In genomic region chr11:89355649-89356048, GRCh38 we compare ENCODE assay signal across 31 cellular contexts.
"Had no signal": no experiment of that assay in that cellular context is flagged by ENCODE, and none has a peak within 500 bp of the region (broad histone marks: within the 10 kb centered on the region; RNA-seq: fewer than 3 reads in every experiment).

No MANE protein-coding gene starts in this region.

- H3K27me3 ChIP-seq: MG63, Peyer's patch, SJSA1 had no signal

- DNase-seq: activated CD4-positive, alpha-beta T cell treated with anti-CD3 and anti-CD28 coated beads, Interleukin-2, amount 10 ng/mL, durations not matched to agents 24 days and 14 days; activated CD4-positive, alpha-beta T cell treated with anti-CD3 and anti-CD28 coated beads, Interleukin-2, amount 50 U/mL, for 4 hours; activated CD8-positive, alpha-beta T cell treated with anti-CD3 and anti-CD28 coated beads for 36 hours; activated effector memory CD4-positive, alpha-beta T cell treated with anti-CD3 and anti-CD28 coated beads, Interleukin-2, amount 50 U/mL, for 16 hours; activated naive CD4-positive, alpha-beta T cell; activated naive CD4-positive, alpha-beta T cell treated with anti-CD3 and anti-CD28 coated beads, Interleukin-2, amount 50 U/mL, for 16 hours; activated naive CD8-positive, alpha-beta T cell treated with anti-CD3 and anti-CD28 coated beads for 36 hours; activated T-cell treated with anti-CD3 and anti-CD28 coated beads, Interleukin-2, amount 50 U/mL, for 1 hour; activated T-cell treated with anti-CD3 and anti-CD28 coated beads, Interleukin-2, amount 50 U/mL, for 72 hours; amniotic stem cell; aorta; caudate nucleus; cerebellar nuclear complex; Karpas-422; MG63; NCI-H1048; NCI-H1105 treated with DMSO at 0.1 percent for 48 hours; NCI-H1436; NCI-H1694 treated with DMSO at 0.1 percent for 48 hours; NCI-H2029; NCI-H345; NCI-H524 treated with DMSO at 0.1 percent for 48 hours; NK-92 treated with Interleukin-12 subunit alpha and Interleukin-12 subunit beta, amount 100 ng/mL, for 24 hours; PC-3; Peyer's patch; SHP77 treated with DMSO at 0.1 percent for 48 hours; SK-N-SH had no signal

- H3K27ac Mint-ChIP-seq: activated CD4-positive, alpha-beta T cell treated with anti-CD3 and anti-CD28 coated beads, Interleukin-2, amount 10 ng/mL, durations not matched to agents 24 days and 14 days; activated CD8-positive, alpha-beta T cell treated with anti-CD3 and anti-CD28 coated beads for 36 hours; activated naive CD8-positive, alpha-beta T cell treated with anti-CD3 and anti-CD28 coated beads for 36 hours; activated T-cell treated with anti-CD3 and anti-CD28 coated beads, Interleukin-2, amount 50 U/mL, for 72 hours; activated T-helper 17 cell treated with anti-CD3 and anti-CD28 coated beads, Interleukin-2, amount 50 U/mL, for 72 hours; T-helper 1 cell treated with Interleukin-12 subunit alpha and Interleukin-12 subunit beta and Interleukin-4 antibody, amounts not matched to agents 30 μg/mL and 1 μg/mL, for 36 hours; T-helper 2 cell treated with Interferon-gamma antibody and Interleukin-4, amounts not matched to agents 5 μg/mL and 100 μg/mL, for 36 hours had no signal

- H3K4me1 Mint-ChIP-seq: activated CD4-positive, alpha-beta T cell treated with anti-CD3 and anti-CD28 coated beads, Interleukin-2, amount 10 ng/mL, durations not matched to agents 24 days and 14 days; activated naive CD8-positive, alpha-beta T cell treated with anti-CD3 and anti-CD28 coated beads for 36 hours; activated T-helper 17 cell treated with anti-CD3 and anti-CD28 coated beads, Interleukin-2, amount 50 U/mL, for 72 hours had no signal

- H3K4me3 ChIP-seq: MG63, Peyer's patch, SJSA1 had no signal

- H3K27me3 Mint-ChIP-seq: activated CD4-positive, alpha-beta T cell treated with anti-CD3 and anti-CD28 coated beads, Interleukin-2, amount 10 ng/mL, durations not matched to agents 24 days and 14 days; activated naive CD8-positive, alpha-beta T cell treated with anti-CD3 and anti-CD28 coated beads for 36 hours; activated T-helper 17 cell treated with anti-CD3 and anti-CD28 coated beads, Interleukin-2, amount 50 U/mL, for 72 hours had no signal

- H3K9me3 Mint-ChIP-seq: activated CD4-positive, alpha-beta T cell treated with anti-CD3 and anti-CD28 coated beads, Interleukin-2, amount 10 ng/mL, durations not matched to agents 24 days and 14 days; activated CD8-positive, alpha-beta T cell treated with anti-CD3 and anti-CD28 coated beads for 36 hours; activated naive CD8-positive, alpha-beta T cell treated with anti-CD3 and anti-CD28 coated beads for 36 hours; activated T-cell treated with anti-CD3 and anti-CD28 coated beads, Interleukin-2, amount 50 U/mL, for 72 hours; activated T-helper 17 cell treated with anti-CD3 and anti-CD28 coated beads, Interleukin-2, amount 50 U/mL, for 72 hours; T-helper 1 cell treated with Interleukin-12 subunit alpha and Interleukin-12 subunit beta and Interleukin-4 antibody, amounts not matched to agents 30 μg/mL and 1 μg/mL, for 36 hours; T-helper 2 cell treated with Interferon-gamma antibody and Interleukin-4, amounts not matched to agents 5 μg/mL and 100 μg/mL, for 36 hours had no signal

- H3K9ac ChIP-seq: SK-N-SH had no signal

- H3K9me3 ChIP-seq: MG63, Peyer's patch, SJSA1, SK-N-SH had no signal

- H3K4me3 Mint-ChIP-seq: activated CD4-positive, alpha-beta T cell treated with anti-CD3 and anti-CD28 coated beads, Interleukin-2, amount 10 ng/mL, durations not matched to agents 24 days and 14 days; activated CD8-positive, alpha-beta T cell treated with anti-CD3 and anti-CD28 coated beads for 36 hours; activated naive CD8-positive, alpha-beta T cell treated with anti-CD3 and anti-CD28 coated beads for 36 hours; activated T-cell treated with anti-CD3 and anti-CD28 coated beads, Interleukin-2, amount 50 U/mL, for 72 hours; activated T-helper 17 cell treated with anti-CD3 and anti-CD28 coated beads, Interleukin-2, amount 50 U/mL, for 72 hours; T-helper 1 cell treated with Interleukin-12 subunit alpha and Interleukin-12 subunit beta and Interleukin-4 antibody, amounts not matched to agents 30 μg/mL and 1 μg/mL, for 36 hours; T-helper 2 cell treated with Interferon-gamma antibody and Interleukin-4, amounts not matched to agents 5 μg/mL and 100 μg/mL, for 36 hours had no signal

- H3K4me2 ChIP-seq: SK-N-SH had no signal

- H3K27ac ChIP-seq: Peyer's patch, SJSA1 had no signal

- ATAC-seq: activated CD8-positive, alpha-beta T cell treated with anti-CD3 and anti-CD28 coated beads for 36 hours; activated T-cell treated with anti-CD3 and anti-CD28 coated beads, Interleukin-2, amount 50 U/mL, for 72 hours; activated T-helper 17 cell treated with anti-CD3 and anti-CD28 coated beads, Interleukin-2, amount 50 U/mL, for 72 hours; PC-3 had no signal

- H3K4me1 ChIP-seq: Peyer's patch, SJSA1 had no signal

- H3K36me3 Mint-ChIP-seq: activated naive CD8-positive, alpha-beta T cell treated with anti-CD3 and anti-CD28 coated beads for 36 hours had no signal

- H3K36me3 ChIP-seq: MG63, Peyer's patch, SJSA1 had no signal
